ENCODE assay signal across 9 cellular contexts in genomic region chr17:17874478-17874877, GRCh38. TPM values are rescaled to one million over a fixed set of nuclear protein-coding genes. Genes with fewer than 3 reads are reported as not detected.
DNase-seq lines count a peak whose midpoint lies in the region.
"Had no signal": no experiment of that assay in that cellular context is flagged by ENCODE, and none has a peak within 500 bp of the region (broad histone marks: within the 10 kb centered on the region; RNA-seq: fewer than 3 reads in every experiment).

No MANE protein-coding gene starts in this region.

- no peaks in the 10 kb centered on the region for H3K4me1 Mint-ChIP-seq in activated CD4-positive, alpha-beta T cell treated with anti-CD3 and anti-CD28 coated beads, Interleukin-2, amount 10 ng/mL, durations not matched to agents 24 days and 14 days
- H3K4me1 Mint-ChIP-seq: activated naive CD8-positive, alpha-beta T cell treated with anti-CD3 and anti-CD28 coated beads for 36 hours had no signal

- no peak overlapping the region for H3K27ac Mint-ChIP-seq in activated CD4-positive, alpha-beta T cell treated with anti-CD3 and anti-CD28 coated beads, Interleukin-2, amount 10 ng/mL, durations not matched to agents 24 days and 14 days
- H3K27ac Mint-ChIP-seq: activated naive CD8-positive, alpha-beta T cell treated with anti-CD3 and anti-CD28 coated beads for 36 hours had no signal

- H3K9me3 Mint-ChIP-seq in activated CD4-positive, alpha-beta T cell treated with anti-CD3 and anti-CD28 coated beads, Interleukin-2, amount 10 ng/mL, durations not matched to agents 24 days and 14 days = no peaks in the 10 kb centered on the region
- H3K9me3 Mint-ChIP-seq: activated naive CD8-positive, alpha-beta T cell treated with anti-CD3 and anti-CD28 coated beads for 36 hours had no signal

- peaks cover 10% of the 10 kb centered on the region for H3K36me3 Mint-ChIP-seq in activated CD4-positive, alpha-beta T cell treated with anti-CD3 and anti-CD28 coated beads, Interleukin-2, amount 10 ng/mL, durations not matched to agents 24 days and 14 days (ENCODE audit: low read depth)

- no peak overlapping the region for H3K4me3 Mint-ChIP-seq in activated CD4-positive, alpha-beta T cell treated with anti-CD3 and anti-CD28 coated beads, Interleukin-2, amount 10 ng/mL, durations not matched to agents 24 days and 14 days
- H3K4me3 Mint-ChIP-seq: activated naive CD8-positive, alpha-beta T cell treated with anti-CD3 and anti-CD28 coated beads for 36 hours had no signal

- DNase-seq in HCEC 1CT (peak; percentile 94), RPMI7951 (ENCODE audit: low read depth) (peak; percentile 96), fibroblast of gingiva (ENCODE audit: low read depth) (peak; percentile 56), renal cortical epithelial cell (ENCODE audit: low read depth) (peak; percentile 47), OCI-M1 (lab: John Stamatoyannopoulos, UW) (no peak)
- no peak for DNase-seq in activated CD4-positive, alpha-beta T cell treated with anti-CD3 and anti-CD28 coated beads, Interleukin-2, amount 10 ng/mL, durations not matched to agents 24 days and 14 days
- DNase-seq in activated CD4-positive, alpha-beta T cell treated with anti-CD3 and anti-CD28 coated beads for 4 hours = no peak
- DNase-seq: activated naive CD8-positive, alpha-beta T cell treated with anti-CD3 and anti-CD28 coated beads for 36 hours; T-helper 9 cell had no signal

- no peaks in the 10 kb centered on the region for H3K27me3 Mint-ChIP-seq in activated CD4-positive, alpha-beta T cell treated with anti-CD3 and anti-CD28 coated beads, Interleukin-2, amount 10 ng/mL, durations not matched to agents 24 days and 14 days
- H3K27me3 Mint-ChIP-seq: activated naive CD8-positive, alpha-beta T cell treated with anti-CD3 and anti-CD28 coated beads for 36 hours had no signal

- intact Hi-C loops in activated CD4-positive, alpha-beta T cell treated with anti-CD3 and anti-CD28 coated beads, Interleukin-2, amount 10 ng/mL, durations not matched to agents 24 days and 14 days (cut with micrococcal nuclease) = no loop called here

RNA-seq across cellular contexts. Expression of gene SREBF1, which starts 37.7 kb away (rescaled TPM):
- total RNA-seq in RPMI7951 (2014; rRNA removed; shearing (Covaris generic)) = 24.3 and 25.7 TPM in 2 replicates
- total RNA-seq in renal cortical epithelial cell = 43.9 and 53.0 TPM in 2 replicates
- total RNA-seq in activated CD4-positive, alpha-beta T cell treated with anti-CD3 and anti-CD28 coated beads, Interleukin-2, amount 10 ng/mL, durations not matched to agents 24 days and 14 days = 154 and 171 TPM in 2 replicates

Comparison
In these comparisons a context has a peak if more than half of its experiments do, and no peak if none do; other contexts are left out.
1. DNase-seq: peak in HCEC 1CT (single experiment), RPMI7951 (single experiment), fibroblast of gingiva (single experiment) and renal cortical epithelial cell (single experiment); none in activated CD4-positive, alpha-beta T cell treated with anti-CD3 and anti-CD28 coated beads, Interleukin-2, amount 10 ng/mL, durations not matched to agents 24 days and 14 days (single experiment), OCI-M1 (single experiment) and activated CD4-positive, alpha-beta T cell treated with anti-CD3 and anti-CD28 coated beads for 4 hours (0 of 2).